ENCODE assay signal across 24 cellular contexts in genomic region chr1:164654200-164654599, GRCh38.
"Had no signal": no experiment of that assay in that cellular context is flagged by ENCODE, and none has a peak within 500 bp of the region (broad histone marks: within the 10 kb centered on the region; RNA-seq: fewer than 3 reads in every experiment).

No MANE protein-coding gene starts in this region.

- H3K4me1 ChIP-seq: breast epithelium had no signal

- ATAC-seq: T-helper 17 cell, WTC11 had no signal

- H3K4me1 Mint-ChIP-seq: T-helper 17 cell had no signal

- H3K27me3 Mint-ChIP-seq: activated naive CD4-positive, alpha-beta T cell treated with anti-CD3 and anti-CD28 coated beads, Interleukin-2, amount 10 ng/mL, durations not matched to agents 7 days and 5 days; T-helper 17 cell had no signal

- DNase-seq: activated CD4-positive, alpha-beta T cell treated with anti-CD3 and anti-CD28 coated beads for 48 hours; activated CD4-positive, alpha-beta T cell treated with anti-CD3 and anti-CD28 coated beads, Interleukin-2, amount 50 U/mL, for 48 hours; activated CD4-positive, CD25-positive, alpha-beta regulatory T cell treated with anti-CD3 and anti-CD28 coated beads, Interleukin-2, amount 50 U/mL, for 72 hours; activated CD8-positive, alpha-beta memory T cell treated with anti-CD3 and anti-CD28 coated beads for 24 hours; activated gamma-delta T cell treated with Interleukin-2 at 50 U/mL for 16 hours; activated naive CD4-positive, alpha-beta T cell treated with anti-CD3 and anti-CD28 coated beads, Interleukin-2, amount 10 ng/mL, durations not matched to agents 7 days and 5 days; activated naive CD8-positive, alpha-beta T cell treated with anti-CD3 and anti-CD28 coated beads for 36 hours; activated T-cell treated with anti-CD3 and anti-CD28 coated beads, Interleukin-2, amount 50 U/mL, for 48 hours; central memory CD4-positive, alpha-beta T cell; Karpas-422; MM.1S; NCI-H1105 treated with DMSO at 0.1 percent for 48 hours; NCI-H1436 treated with DMSO at 0.1 percent for 48 hours; NCI-H187; NCI-H2081; NCI-H446; NCI-H524 treated with DMSO at 0.1 percent for 48 hours; NCI-H82; SIG-M5; T-helper 17 cell; T-helper 9 cell had no signal

- H3K9me3 ChIP-seq: breast epithelium had no signal

- H3K4me3 ChIP-seq: breast epithelium had no signal

- H3K9me3 Mint-ChIP-seq: activated naive CD4-positive, alpha-beta T cell treated with anti-CD3 and anti-CD28 coated beads, Interleukin-2, amount 10 ng/mL, durations not matched to agents 7 days and 5 days; activated naive CD8-positive, alpha-beta T cell treated with anti-CD3 and anti-CD28 coated beads for 36 hours; activated T-helper 2 cell treated with anti-CD3 and anti-CD28 coated beads, Interferon-gamma antibody, Interleukin-2, Interleukin-4, amounts not matched to agents 10 μg/mL and 5 μg/mL and 100 μg/mL, durations not matched to agents 14 hours and 24 hours and 36 hours; WTC11 had no signal

- H3K27ac ChIP-seq: breast epithelium had no signal

- H3K36me3 Mint-ChIP-seq: activated naive CD4-positive, alpha-beta T cell treated with anti-CD3 and anti-CD28 coated beads, Interleukin-2, amount 10 ng/mL, durations not matched to agents 7 days and 5 days; activated naive CD8-positive, alpha-beta T cell treated with anti-CD3 and anti-CD28 coated beads for 36 hours; WTC11 had no signal

- H3K27ac Mint-ChIP-seq: activated naive CD4-positive, alpha-beta T cell treated with anti-CD3 and anti-CD28 coated beads, Interleukin-2, amount 10 ng/mL, durations not matched to agents 7 days and 5 days; activated naive CD8-positive, alpha-beta T cell treated with anti-CD3 and anti-CD28 coated beads for 36 hours; activated T-helper 2 cell treated with anti-CD3 and anti-CD28 coated beads, Interferon-gamma antibody, Interleukin-2, Interleukin-4, amounts not matched to agents 10 μg/mL and 5 μg/mL and 100 μg/mL, durations not matched to agents 14 hours and 24 hours and 36 hours; T-helper 17 cell; WTC11 had no signal

- H3K4me3 Mint-ChIP-seq: activated naive CD4-positive, alpha-beta T cell treated with anti-CD3 and anti-CD28 coated beads, Interleukin-2, amount 10 ng/mL, durations not matched to agents 7 days and 5 days; activated naive CD8-positive, alpha-beta T cell treated with anti-CD3 and anti-CD28 coated beads for 36 hours; T-helper 17 cell; WTC11 had no signal
